Comparison of ENCODE assay signal across 28 cellular contexts in the genomic region with DNA sequence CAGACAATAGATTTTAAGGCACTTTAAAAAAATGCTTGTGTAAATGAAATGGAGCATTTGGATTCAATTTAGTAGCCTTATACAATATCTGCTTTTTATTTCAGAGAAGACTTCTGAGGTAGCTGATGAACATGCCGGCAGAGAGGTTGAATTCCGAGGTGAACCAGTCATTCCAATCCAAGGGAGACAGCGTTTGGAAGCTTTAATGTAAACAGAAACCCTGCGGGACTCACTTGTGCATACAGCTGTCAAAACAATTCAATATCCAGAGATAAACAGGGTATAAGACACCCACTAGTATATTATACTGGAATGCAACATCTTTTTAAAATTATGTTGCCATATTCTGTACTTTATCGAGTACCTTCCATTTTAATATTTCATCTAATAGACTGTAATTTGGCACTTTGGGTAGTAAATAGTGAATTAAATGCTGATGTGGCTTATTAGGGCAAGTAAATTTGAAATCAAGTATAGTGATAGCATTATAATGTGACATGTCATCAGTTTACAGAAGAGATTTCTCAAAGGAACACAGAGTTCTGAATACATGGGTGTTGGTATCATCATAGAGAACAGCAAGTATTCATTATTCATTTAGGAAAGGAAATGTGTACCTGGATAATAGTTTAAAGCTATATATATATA.
A peak's percentile ranks its signal among the peaks of the same experiment; 100 is the strongest.
DNase-seq lines count a peak whose midpoint lies in the region; ATAC-seq, FAIRE-seq and TF ChIP-seq lines count a peak whose summit lies in the region.
"Had no signal": no experiment of that assay in that cellular context is flagged by ENCODE, and none has a peak within 500 bp of the region (broad histone marks: within the 10 kb centered on the region; RNA-seq: fewer than 3 reads in every experiment).

No MANE protein-coding gene starts in this region.

- H3K36me3 ChIP-seq in HepG2 (replicated peaks in 1 of 2; ENCODE audit: control insufficient read depth in 1 of 2, insufficient read depth in 2 of 2, low read length in 2 of 2) (no peaks in the 10 kb centered on the region), right lobe of liver (no peaks in the 10 kb centered on the region), K562 (ENCODE audit: control insufficient read depth, insufficient read depth, low read length) (no peaks in the 10 kb centered on the region), stomach smooth muscle (ENCODE audit: control insufficient read depth in 2 of 2, insufficient read depth in 2 of 2, low read length in 2 of 2) (no peaks in the 10 kb centered on the region), OCI-LY7 (ENCODE audit: insufficient read depth, low read length) (no peaks in the 10 kb centered on the region)
- H3K36me3 ChIP-seq: Peyer's patch, uterus had no signal

- FAIRE-seq in HepG2 (lab: Jason Lieb, UNC) (no peak), K562 (lab: Jason Lieb, UNC) (no peak)

- DNase-seq in HepG2 (ENCODE audit: low spot score) (no peak), right lobe of liver (no peak), K562 (ENCODE audit: extremely low read depth in 1 of 4, low spot score in 3 of 4) (no peak), iris pigment epithelial cell (ENCODE audit: low read depth) (peak; percentile 51), islet precursor cell (no peak), kidney tubule cell (ENCODE audit: low spot score) (no peak), OCI-LY7 (ENCODE audit: low spot score) (no peak)
- DNase-seq: activated CD4-positive, alpha-beta memory T cell treated with anti-CD3 and anti-CD28 coated beads for 36 hours; activated CD4-positive, alpha-beta T cell treated with anti-CD3 and anti-CD28 coated beads for 1 hour; activated naive CD4-positive, alpha-beta T cell treated with Interleukin-2 at 50 U/mL for 16 hours; amniotic stem cell; Calu3; caudate nucleus; erythroblast; GM23248; hippocampal formation; left colon; mammary epithelial cell; NCI-H1105; NCI-H2029 treated with DMSO at 0.1 percent for 48 hours; NCI-H69; Peyer's patch; stimulated activated CD4-positive, alpha-beta T cell treated with anti-CD3 and anti-CD28 coated beads, Interleukin-2, amount 100 ng/mL, for 48 hours; stimulated activated naive CD8-positive, alpha-beta T cell treated with anti-CD3 and anti-CD28 coated beads, Interleukin-15, amount 100 ng/mL, for 72 hours; SW 1271; uterus had no signal

- no peaks in the 10 kb centered on the region for H3K4me1 ChIP-seq in HepG2 (ENCODE audit: insufficient read depth, low read length)
- H3K4me1 ChIP-seq in right lobe of liver, result peaks cover 0 to 10% (median 0%) of the 10 kb centered on the region in 4 donors
- no peaks in the 10 kb centered on the region for H3K4me1 ChIP-seq in K562 (replicated peaks in 1 of 2; ENCODE audit: control insufficient read depth in 2 of 2, insufficient read depth in 2 of 2, low read length in 2 of 2)
- peaks cover 4% of the 10 kb centered on the region for H3K4me1 ChIP-seq in stomach smooth muscle (ENCODE audit: control insufficient read depth, insufficient read depth, low read length)
- H3K4me1 ChIP-seq in OCI-LY7 (ENCODE audit: insufficient read depth, low read length, poor library complexity, severe bottlenecking), result no peaks in the 10 kb centered on the region
- H3K4me1 ChIP-seq: Peyer's patch, uterus had no signal

- TF ChIP-seq EP300 in HepG2 (IDR thresholded peaks at IDR 0.05; ENCODE audit: low read depth in 2 of 2, low read length in 2 of 2), result no peak
- no peak for TF ChIP-seq EP300 in HepG2 (CRISPR knock-in tag; IDR thresholded peaks at IDR 0.05; ENCODE audit: borderline replicate concordance)
- no peak for TF ChIP-seq EP300 in K562 (IDR thresholded peaks at IDR 0.05; ENCODE audit: low read length)

- H3K4me2 ChIP-seq in HepG2 (ENCODE audit: low read depth, low read length), result no peak overlapping the region
- H3K4me2 ChIP-seq in K562 (ENCODE audit: insufficient read depth, low read length), result no peak overlapping the region
- no peak overlapping the region for H3K4me2 ChIP-seq in OCI-LY7 (ENCODE audit: low read length)

- H3K9me3 ChIP-seq in HepG2 (ENCODE audit: low read length), result peaks cover 17% of the 10 kb centered on the region; the same call in 1 of the 2 replicates
- H3K9me3 ChIP-seq in right lobe of liver, result no peaks in the 10 kb centered on the region
- H3K9me3 ChIP-seq in K562 (replicated peaks; ENCODE audit: control insufficient read depth, insufficient read depth, low read depth, low read length), result no peaks in the 10 kb centered on the region
- H3K9me3 ChIP-seq in stomach smooth muscle (ENCODE audit: control insufficient read depth in 2 of 2, low read length in 2 of 2), result no peaks in the 10 kb centered on the region
- no peaks in the 10 kb centered on the region for H3K9me3 ChIP-seq in OCI-LY7 (ENCODE audit: low read length)
- H3K9me3 ChIP-seq: Peyer's patch, uterus had no signal

- intact Hi-C loops in HepG2 (cut with micrococcal nuclease; ENCODE audit: unreplicated experiment), result no loop called here
- intact Hi-C loops in right lobe of liver (cut with DNase I), result no loop called here
- intact Hi-C loops in K562 (cut with micrococcal nuclease), result no loop called here
- intact Hi-C loops in OCI-LY7 (cut with micrococcal nuclease; ENCODE audit: unreplicated experiment), result no loop called here

- CTCF ChIA-PET in HepG2 (lab: Yijun Ruan, JAX; ENCODE audit: low intra/inter-chr PET ratio, low total read pairs), result no interaction called here
- CTCF ChIA-PET in K562 (lab: Yijun Ruan, JAX; ENCODE audit: low intra/inter-chr PET ratio), result no interaction called here
- CTCF ChIA-PET in OCI-LY7 (lab: Charles Lee; ENCODE audit: unreplicated experiment), result no interaction called here

- TF ChIP-seq RAD21 in HepG2 (CRISPR knock-in tag; IDR thresholded peaks at IDR 0.05), result no peak
- TF ChIP-seq RAD21 in K562 (CRISPR knock-in tag; conservative IDR thresholded peaks at IDR 0.05 in 1 of 2, IDR thresholded peaks at IDR 0.05 in 1 of 2), result no peak

- H2AFZ ChIP-seq in HepG2 (ENCODE audit: low read length) (no peak overlapping the region), K562 (ENCODE audit: low read depth, low read length) (no peak overlapping the region), OCI-LY7 (ENCODE audit: low read length) (no peak overlapping the region)
- H2AFZ ChIP-seq: GM23248 had no signal

- H3K27ac ChIP-seq in HepG2 (ENCODE audit: extremely low read length, insufficient read depth, low read length), result no peak overlapping the region
- H3K27ac ChIP-seq in right lobe of liver, result no peak overlapping the region
- no peak overlapping the region for H3K27ac ChIP-seq in K562 (ENCODE audit: extremely low read depth, low read depth, low read length)
- no peak overlapping the region for H3K27ac ChIP-seq in stomach smooth muscle (ENCODE audit: low read length)
- H3K27ac ChIP-seq in OCI-LY7 (ENCODE audit: low read depth, low read length, poor library complexity, severe bottlenecking), result no peak overlapping the region
- H3K27ac ChIP-seq: GM23248, Peyer's patch, uterus had no signal

- TF ChIP-seq POLR2A in HepG2 (IDR thresholded peaks at IDR 0.05; ENCODE audit: insufficient read depth in 1 of 2, low read depth in 2 of 2, low read length in 2 of 2) (no peak), right lobe of liver (IDR thresholded peaks at IDR 0.05) (no peak), K562 (conservative IDR thresholded peaks at IDR 0.05) (no peak)

- H4K20me1 ChIP-seq in HepG2 (ENCODE audit: insufficient read depth, low read length), result no peaks in the 10 kb centered on the region
- no peaks in the 10 kb centered on the region for H4K20me1 ChIP-seq in K562 (replicated peaks; ENCODE audit: control insufficient read depth, insufficient read depth, low read length)
- no peaks in the 10 kb centered on the region for H4K20me1 ChIP-seq in OCI-LY7 (ENCODE audit: insufficient read depth, low read length)

- H3K4me3 ChIP-seq in HepG2 (replicated peaks in 1 of 3; ENCODE audit: insufficient read depth in 1 of 3, low read depth in 2 of 3, low read length in 3 of 3) (no peak overlapping the region), right lobe of liver (no peak overlapping the region), K562 (no peak overlapping the region), stomach smooth muscle (ENCODE audit: low read length in 2 of 2) (peak overlapping the region; percentile 9 to 20), OCI-LY7 (ENCODE audit: low read depth, low read length, poor library complexity, severe bottlenecking) (no peak overlapping the region)
- H3K4me3 ChIP-seq: GM23248, Peyer's patch, uterus had no signal

- TF ChIP-seq CTCF in HepG2 (CRISPR knock-in tag; IDR thresholded peaks at IDR 0.05) (no peak), right lobe of liver (IDR thresholded peaks at IDR 0.05) (no peak), K562 (IDR thresholded peaks at IDR 0.05 in 2 of 3, conservative IDR thresholded peaks at IDR 0.05 in 1 of 3; ENCODE audit: insufficient read depth in 2 of 3, low read depth in 1 of 3, low read length in 3 of 3) (no peak), OCI-LY7 (conservative IDR thresholded peaks at IDR 0.05; ENCODE audit: low read length) (no peak)

- no peaks in the 10 kb centered on the region for H3K9me1 ChIP-seq in K562 (ENCODE audit: control insufficient read depth, insufficient read depth, low read length)

- H3K27me3 ChIP-seq in HepG2 (ENCODE audit: control insufficient read depth in 1 of 2, insufficient read depth in 2 of 2, low read length in 2 of 2) (no peaks in the 10 kb centered on the region), right lobe of liver (no peaks in the 10 kb centered on the region), K562 (ENCODE audit: control insufficient read depth in 2 of 2, insufficient read depth in 2 of 2, low read length in 2 of 2) (no peaks in the 10 kb centered on the region), stomach smooth muscle (ENCODE audit: control insufficient read depth in 1 of 2, insufficient read depth in 2 of 2, low read length in 2 of 2) (no peaks in the 10 kb centered on the region)
- H3K27me3 ChIP-seq: Peyer's patch, uterus had no signal

- no TSS peak for BruUV-seq in HepG2 (replicated peaks; lab: Mats Ljungman, UMichigan)
- BruUV-seq in K562 (replicated peaks; lab: Mats Ljungman, UMichigan), result no TSS peak
- no TSS peak for BruUV-seq in OCI-LY7 (replicated peaks; lab: Mats Ljungman, UMichigan)

- no peaks in the 10 kb centered on the region for H3K9me2 ChIP-seq in OCI-LY7 (ENCODE audit: insufficient read depth, low read length)

- ATAC-seq in HepG2 (no peak), right lobe of liver (no peak), K562 (no peak)
- ATAC-seq: left colon; natural killer cell treated with Interleukin-12 subunit alpha and Interleukin-12 subunit beta and Interleukin-15 and Interleukin-18, amount 100 ng/mL, for 72 hours; stimulated activated naive CD8-positive, alpha-beta T cell treated with anti-CD3 and anti-CD28 coated beads, Interleukin-15, amount 100 ng/mL, for 72 hours had no signal

- no peaks in the 10 kb centered on the region for H3K79me2 ChIP-seq in HepG2 (ENCODE audit: insufficient read depth, low read length)
- no peaks in the 10 kb centered on the region for H3K79me2 ChIP-seq in K562 (ENCODE audit: control insufficient read depth, insufficient read depth, low read length)
- H3K79me2 ChIP-seq in OCI-LY7 (ENCODE audit: insufficient read depth, low read depth, low read length), result no peaks in the 10 kb centered on the region

- WGBS in HepG2 (ENCODE audit: low lambda C conversion rate), result 27% methylated on average over 5 of the region's 5 CpGs
- 67% methylated on average over 5 of the region's 5 CpGs for WGBS in right lobe of liver (ENCODE audit: insufficient coverage, low coverage, low lambda C conversion rate, missing lambda C conversion rate)
- WGBS in K562 (ENCODE audit: insufficient coverage, low coverage, missing lambda C conversion rate), result 0% methylated on average over 5 of the region's 5 CpGs

- in situ Hi-C loops in HepG2 (cut with HindIII; ENCODE audit: extremely low pct_ligation_motif_present, low pct_unique_long_range_greater_than_20kb), result no loop called here
- in situ Hi-C loops in K562 (cut with MboI), result no loop called here

- H3K9ac ChIP-seq in HepG2 (ENCODE audit: insufficient read depth, low read depth, low read length) (no peak overlapping the region), K562 (ENCODE audit: insufficient read depth in 1 of 2, low read depth in 2 of 2, low read length in 2 of 2) (no peak overlapping the region), stomach smooth muscle (ENCODE audit: low read length in 2 of 2) (no peak overlapping the region)
- H3K9ac ChIP-seq: GM23248 had no signal

- POLR2A ChIA-PET in HepG2 (lab: Yijun Ruan, JAX) (no interaction called here), K562 (lab: Yijun Ruan, JAX) (interaction anchor here (1.4 kb wide), 1 partner anchor 12 kb away, joined by 5 read pairs; no protein-coding TSS in a partner anchor), OCI-LY7 (lab: Charles Lee) (no interaction called here)

Comparison
In these comparisons a context has a peak if more than half of its experiments do, and no peak if none do; other contexts are left out.
1. H3K4me3 ChIP-seq: peak in stomach smooth muscle (2 of 2); none in HepG2 (0 of 3), right lobe of liver (0 of 3), K562 (single experiment) and OCI-LY7 (single experiment).